ENCODE assay signal across 8 cellular contexts in the genomic region with DNA sequence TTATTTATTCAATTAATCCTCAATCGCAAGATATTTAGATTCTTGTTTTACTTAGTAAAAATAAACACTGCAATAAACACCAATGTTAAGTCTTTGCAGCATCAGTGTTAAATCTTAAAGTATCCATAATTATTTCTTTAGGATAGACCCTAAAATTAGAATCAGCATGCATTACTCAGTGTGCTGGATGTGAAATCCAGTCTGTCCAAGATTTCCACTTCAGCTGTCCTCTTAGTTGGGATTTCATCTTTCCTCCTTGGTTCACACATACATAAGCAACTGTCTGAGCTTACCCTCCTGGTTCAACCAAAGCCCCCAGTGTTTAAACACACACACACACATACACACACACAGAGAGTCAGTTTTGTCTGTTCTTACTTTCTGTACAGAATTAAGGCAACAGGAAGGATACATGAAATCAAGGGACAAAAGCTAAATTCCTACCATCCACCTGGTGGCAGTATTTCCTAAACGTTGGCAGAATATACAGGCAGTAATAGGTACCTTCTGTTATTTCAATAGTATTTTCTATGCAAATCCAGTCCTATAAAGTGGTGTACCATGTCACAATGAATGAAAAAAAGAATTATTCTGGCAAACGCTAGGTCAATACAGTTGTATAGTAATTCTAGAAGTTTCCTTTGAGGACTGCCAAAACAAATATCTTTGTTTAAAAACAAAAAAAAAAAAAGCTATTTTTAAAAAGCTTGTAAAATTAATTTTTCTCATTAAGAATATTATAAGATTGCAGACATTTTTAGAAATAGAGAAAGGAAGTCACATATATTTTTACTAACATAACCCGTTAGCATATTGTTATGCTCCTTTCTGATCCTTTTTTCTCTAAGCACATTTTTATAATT. TPM values are rescaled to one million over a fixed set of nuclear protein-coding genes. Genes with fewer than 3 reads are reported as not detected.
DNase-seq lines count a peak whose midpoint lies in the region; ATAC-seq, FAIRE-seq and TF ChIP-seq lines count a peak whose summit lies in the region.

No MANE protein-coding gene starts in this region.

- WGBS in pancreas, 2 donors: 33 to 34% methylated on average over 4 of the region's 4 CpGs

- peak; percentile 94 for FAIRE-seq in pancreas (lab: Jason Lieb, UNC)

- H3K4me3 ChIP-seq in OCI-LY3 (ENCODE audit: low read length) (no peak overlapping the region), pancreas (no peak overlapping the region)

- H3K27me3 ChIP-seq in OCI-LY3 (ENCODE audit: low read depth, low read length) (0 out of 2 replicates have a peak, but pooled peaks cover 6% of the 10 kb centered on the region), pancreas (no peaks in the 10 kb centered on the region)

- H3K9me3 ChIP-seq in OCI-LY3 (ENCODE audit: insufficient read depth, low read length) (no peaks in the 10 kb centered on the region), pancreas (no peaks in the 10 kb centered on the region)

- H3K79me2 ChIP-seq in OCI-LY3 (ENCODE audit: low read length): no peaks in the 10 kb centered on the region

- intact Hi-C loops in pancreas (cut with DNase I): loop anchor here (5.0 to 10.0 kb wide), 2 partner anchors 115 to 122 kb away; no protein-coding TSS in a partner anchor

- no peaks in the 10 kb centered on the region for H4K20me1 ChIP-seq in OCI-LY3 (ENCODE audit: insufficient read depth, low read length)

- no peak overlapping the region for H2AFZ ChIP-seq in OCI-LY3 (ENCODE audit: low read depth, low read length)

- no peak overlapping the region for H3K9ac ChIP-seq in OCI-LY3 (ENCODE audit: low read length)

- H3K36me3 ChIP-seq in OCI-LY3 (replicated peaks; ENCODE audit: low read depth, low read length) (no peaks in the 10 kb centered on the region), pancreas (no peaks in the 10 kb centered on the region)

- no peak overlapping the region for H3K4me2 ChIP-seq in OCI-LY3 (ENCODE audit: low read length)

- no peak overlapping the region for H3K27ac ChIP-seq in OCI-LY3 (ENCODE audit: low read length)
- H3K27ac ChIP-seq in pancreas: no peak overlapping the region

- peak; percentile 47 for ATAC-seq in GM18858 (IDR thresholded peaks at IDR 0.05; ENCODE audit: unreplicated experiment)
- ATAC-seq in pancreas: peak; percentile 72 to 95 (median 93)

- DNase-seq in AML-193 (lab: John Stamatoyannopoulos, UW) (peak; percentile 86 to 87), LHCN-M2 (ENCODE audit: low read depth) (peak; percentile 62), glomerular endothelial cell (ENCODE audit: extremely low read depth, low read depth, low spot score) (peak; percentile 51), pancreas (peak in 3 of 6 donors; percentile 20 to 52 (median 37))
- DNase-seq in activated gamma-delta T cell treated with anti-CD3 and anti-CD28 coated beads, Interleukin-2, amount 50 U/mL, for 16 hours (ENCODE audit: low read depth): peak; percentile 32
- DNase-seq in activated effector memory CD4-positive, alpha-beta T cell treated with anti-CD3 and anti-CD28 coated beads, Interleukin-2, amount 50 U/mL, for 16 hours: no peak

- H3K4me1 ChIP-seq in OCI-LY3 (ENCODE audit: low read length) (0 out of 2 replicates have a peak, but pooled peaks cover 3% of the 10 kb centered on the region), pancreas (no peaks in the 10 kb centered on the region)

- peak; percentile 89 for TF ChIP-seq CTCF in OCI-LY3 (IDR thresholded peaks at IDR 0.05; ENCODE audit: low read depth, low read length)
- peak; percentile 18 to 54 (median 38) for TF ChIP-seq CTCF in pancreas (IDR thresholded peaks at IDR 0.05)

RNA-seq across cellular contexts. Expression of a gene that starts 27.3 kb away (rescaled TPM):
- 20.9 and 21.9 TPM in 2 replicates for total RNA-seq in LHCN-M2 (2014; rRNA removed)
- 4.1 TPM for polyA plus RNA-seq in LHCN-M2 (2012)
- total RNA-seq in glomerular endothelial cell: 16.9 and 17.6 TPM in 2 replicates
- 10 to 100 TPM in 3 of 6 donors, 1 to 10 TPM in 3; 6.6 to 15.8 (median 9.9) TPM for total RNA-seq in pancreas
- 10 to 100 TPM; 20.1 to 31.8 TPM for polyA plus RNA-seq in pancreas

RNA-seq across cellular contexts. Expression of a gene that starts 31.4 kb away (rescaled TPM):
- total RNA-seq in LHCN-M2 (2014; rRNA removed) (not detected in 2 replicates), glomerular endothelial cell (0.05 TPM in 1 of 2 replicates, not detected in the other), pancreas (10 to 100 TPM in 2 of 6 donors, 1 to 10 TPM in 4; 2.4 to 18.4 (median 6.7) TPM)
- not detected for polyA plus RNA-seq in LHCN-M2 (2012)
- 10 to 100 TPM; 16.2 to 67.5 TPM for polyA plus RNA-seq in pancreas
